ENCODE assay signal across 8 cellular contexts in the genomic region with DNA sequence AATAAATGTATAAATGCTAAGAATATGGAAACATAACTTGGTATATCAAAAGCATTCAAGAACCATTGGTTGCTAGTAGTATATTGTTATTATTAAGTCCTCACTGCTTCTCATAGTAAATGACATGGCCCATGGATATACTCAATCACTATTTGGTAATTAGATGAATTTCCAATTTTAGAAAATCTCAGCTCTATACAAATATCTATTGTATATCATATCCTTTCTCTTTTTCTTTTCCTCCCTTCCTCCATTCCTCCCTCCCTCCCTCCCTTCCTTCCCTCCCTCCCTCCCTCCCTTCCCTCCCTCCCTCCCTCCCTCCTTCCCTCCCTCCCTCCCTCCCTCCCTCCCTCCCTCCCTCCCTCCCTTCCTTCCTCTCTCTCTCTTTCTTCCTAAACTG.
"Had no signal": no experiment of that assay in that cellular context is flagged by ENCODE, and none has a peak within 500 bp of the region (broad histone marks: within the 10 kb centered on the region; RNA-seq: fewer than 3 reads in every experiment).

No MANE protein-coding gene starts in this region.

- H3K4me3 ChIP-seq: GM12878 had no signal

- DNase-seq: GDM1, GF-D8 had no signal

- FAIRE-seq: G401.6, GM12878, GM12891, GM12892, GM18507, GM19239 had no signal

- ATAC-seq: GM12878 had no signal
